ENCODE assay signal across 8 cellular contexts in the genomic region with DNA sequence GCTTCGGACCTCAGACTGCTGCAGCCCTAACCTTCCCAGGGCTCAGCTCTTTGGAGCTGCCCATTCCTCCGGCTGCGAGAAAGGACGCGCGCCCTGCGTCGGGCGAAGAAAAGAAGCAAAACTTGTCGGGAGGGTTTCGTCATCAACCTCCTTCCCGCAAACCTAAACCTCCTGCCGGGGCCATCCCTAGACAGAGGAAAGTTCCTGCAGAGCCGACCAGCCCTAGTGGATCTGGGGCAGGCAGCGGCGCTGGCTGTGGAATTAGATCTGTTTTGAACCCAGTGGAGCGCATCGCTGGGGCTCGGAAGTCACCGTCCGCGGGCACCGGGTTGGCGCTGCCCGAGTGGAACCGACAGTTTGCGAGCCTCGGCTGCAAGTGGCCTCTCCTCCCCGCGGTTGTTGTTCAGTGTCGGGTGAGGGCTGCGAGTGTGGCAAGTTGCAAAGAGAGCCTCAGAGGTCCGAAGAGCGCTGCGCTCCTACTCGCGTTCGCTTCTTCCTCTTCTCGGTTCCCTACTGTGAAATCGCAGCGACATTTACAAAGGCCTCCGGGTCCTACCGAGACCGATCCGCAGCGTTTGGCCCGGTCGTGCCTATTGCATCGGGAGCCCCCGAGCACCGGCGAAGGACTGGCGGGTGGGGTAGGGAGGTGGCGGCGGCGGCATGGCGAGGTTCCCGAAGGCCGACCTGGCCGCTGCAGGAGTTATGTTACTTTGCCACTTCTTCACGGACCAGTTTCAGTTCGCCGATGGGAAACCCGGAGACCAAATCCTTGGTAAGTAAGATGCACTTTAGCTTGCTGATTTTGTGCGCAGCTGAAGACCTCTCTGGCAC. TPM values are rescaled to one million over a fixed set of nuclear protein-coding genes. Genes with fewer than 3 reads are reported as not detected.
DNase-seq lines count a peak whose midpoint lies in the region; ATAC-seq and TF ChIP-seq lines count a peak whose summit lies in the region.

A gene (plus strand): TSS at position 13 of the 831 bp plus-strand sequence.

- H3K4me1 Mint-ChIP-seq in activated CD8-positive, alpha-beta T cell treated with anti-CD3 and anti-CD28 coated beads for 36 hours (ENCODE audit: low read depth) = peaks cover 4% of the 10 kb centered on the region
- H3K4me1 Mint-ChIP-seq in neural crest cell = peaks cover 25% of the 10 kb centered on the region

- CTCF ChIA-PET in activated CD8-positive, alpha-beta T cell treated with anti-CD3 and anti-CD28 coated beads for 36 hours (lab: Charles Lee) = no interaction called here

- POLR2A ChIA-PET in activated CD8-positive, alpha-beta T cell treated with anti-CD3 and anti-CD28 coated beads for 36 hours (lab: Charles Lee) = no interaction called here

- H3K9me3 Mint-ChIP-seq in activated CD8-positive, alpha-beta T cell treated with anti-CD3 and anti-CD28 coated beads for 36 hours = no peaks in the 10 kb centered on the region
- H3K9me3 Mint-ChIP-seq in neural crest cell = no peaks in the 10 kb centered on the region

- H3K27ac Mint-ChIP-seq in activated CD8-positive, alpha-beta T cell treated with anti-CD3 and anti-CD28 coated beads for 36 hours = no peak within 1 kb of the TSS
- H3K27ac Mint-ChIP-seq in neural crest cell (ENCODE audit: unreplicated experiment) = peak within 1 kb of the TSS; percentile 91

- no peak for ATAC-seq in activated CD8-positive, alpha-beta T cell treated with anti-CD3 and anti-CD28 coated beads for 36 hours
- ATAC-seq in HG03280 (IDR thresholded peaks at IDR 0.05; ENCODE audit: unreplicated experiment) (no peak), GM18520 (IDR thresholded peaks at IDR 0.05; ENCODE audit: unreplicated experiment) (no peak)

- H3K4me3 Mint-ChIP-seq in activated CD8-positive, alpha-beta T cell treated with anti-CD3 and anti-CD28 coated beads for 36 hours = peak within 1 kb of the TSS; percentile 32
- peak within 1 kb of the TSS; percentile 96 for H3K4me3 Mint-ChIP-seq in neural crest cell

- DNase-seq in SIG-M5 treated with dmso at 0.1 percent for 504 hours (lab: John Stamatoyannopoulos, UW; ENCODE audit: unreplicated experiment) (peak; percentile 61), SIG-M5 (lab: John Stamatoyannopoulos, UW) (no peak), HK-2 (ENCODE audit: unreplicated experiment) (peak; percentile 40), globus pallidus (ENCODE audit: low spot score) (peak; percentile 66), neural crest cell (ENCODE audit: low read depth, low spot score) (peak; percentile 40)
- DNase-seq in activated CD8-positive, alpha-beta T cell treated with anti-CD3 and anti-CD28 coated beads for 36 hours = peak; percentile 2

- intact Hi-C loops in activated CD8-positive, alpha-beta T cell treated with anti-CD3 and anti-CD28 coated beads for 36 hours (cut with micrococcal nuclease) = no loop called here

- no peaks in the 10 kb centered on the region for H3K36me3 Mint-ChIP-seq in activated CD8-positive, alpha-beta T cell treated with anti-CD3 and anti-CD28 coated beads for 36 hours (ENCODE audit: low read depth)
- H3K36me3 Mint-ChIP-seq in neural crest cell (ENCODE audit: low read depth) = no peaks in the 10 kb centered on the region

- TF ChIP-seq CTCF in activated CD8-positive, alpha-beta T cell treated with anti-CD3 and anti-CD28 coated beads for 36 hours (IDR thresholded peaks at IDR 0.05) = no peak
- no peak for TF ChIP-seq CTCF in neural crest cell (conservative IDR thresholded peaks at IDR 0.05)

- H3K27me3 Mint-ChIP-seq in activated CD8-positive, alpha-beta T cell treated with anti-CD3 and anti-CD28 coated beads for 36 hours = peaks cover 39% of the 10 kb centered on the region
- H3K27me3 Mint-ChIP-seq in neural crest cell (ENCODE audit: low read depth) = peaks cover 71% of the 10 kb centered on the region

RNA-seq across cellular contexts. Expression of the gene that starts here (rescaled TPM):
- not detected for total RNA-seq in activated CD8-positive, alpha-beta T cell treated with anti-CD3 and anti-CD28 coated beads for 36 hours
- total RNA-seq in neural crest cell = 4.0 and 4.1 TPM in 2 replicates

Comparison
In these comparisons a context has a peak if more than half of its experiments do, and no peak if none do; other contexts are left out.
1. Peak in DNase-seq in activated CD8-positive, alpha-beta T cell treated with anti-CD3 and anti-CD28 coated beads for 36 hours; RNA of the gene not detected or under 1 TPM.